In genomic region chr12:132801741-132802140, GRCh38 we compare ENCODE assay signal across 1 cellular context.
TF ChIP-seq lines count a peak whose summit lies in the region.

No MANE protein-coding gene starts in this region.

TF ChIP-seq in IMR-90, 13 proteins besides CTCF, POLR2A, EP300 and RAD21 (continued from another document):
- TF ChIP-seq, protein P1, sequence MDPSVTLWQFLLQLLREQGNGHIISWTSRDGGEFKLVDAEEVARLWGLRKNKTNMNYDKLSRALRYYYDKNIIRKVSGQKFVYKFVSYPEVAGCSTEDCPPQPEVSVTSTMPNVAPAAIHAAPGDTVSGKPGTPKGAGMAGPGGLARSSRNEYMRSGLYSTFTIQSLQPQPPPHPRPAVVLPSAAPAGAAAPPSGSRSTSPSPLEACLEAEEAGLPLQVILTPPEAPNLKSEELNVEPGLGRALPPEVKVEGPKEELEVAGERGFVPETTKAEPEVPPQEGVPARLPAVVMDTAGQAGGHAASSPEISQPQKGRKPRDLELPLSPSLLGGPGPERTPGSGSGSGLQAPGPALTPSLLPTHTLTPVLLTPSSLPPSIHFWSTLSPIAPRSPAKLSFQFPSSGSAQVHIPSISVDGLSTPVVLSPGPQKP (IDR thresholded peaks at IDR 0.05; ENCODE audit: borderline replicate concordance, low read depth, low read length), result no peak
